Comparison of ENCODE assay signal across 15 cellular contexts in genomic region chr9:137588311-137588710, GRCh38. TPM values are rescaled to one million over a fixed set of nuclear protein-coding genes. Genes with fewer than 3 reads are reported as not detected.
DNase-seq lines count a peak whose midpoint lies in the region; ATAC-seq and TF ChIP-seq lines count a peak whose summit lies in the region.
"Had no signal": no experiment of that assay in that cellular context is flagged by ENCODE, and none has a peak within 500 bp of the region (broad histone marks: within the 10 kb centered on the region; RNA-seq: fewer than 3 reads in every experiment).

No MANE protein-coding gene starts in this region.

- H3K9me3 ChIP-seq in Loucy (ENCODE audit: insufficient read depth, low read depth, low read length) = no peaks in the 10 kb centered on the region
- no peaks in the 10 kb centered on the region for H3K9me3 ChIP-seq in neural progenitor cell (ENCODE audit: low read depth)
- H3K9me3 ChIP-seq in mucosa of descending colon = no peaks in the 10 kb centered on the region
- H3K9me3 ChIP-seq: sigmoid colon had no signal

- H3K9ac ChIP-seq in Loucy (ENCODE audit: low read depth, low read length, poor library complexity, severe bottlenecking) = peak overlapping the region; percentile 76
- H3K9ac ChIP-seq in neural progenitor cell = no peak overlapping the region

- TF ChIP-seq CTCF in Loucy (conservative IDR thresholded peaks at IDR 0.05; ENCODE audit: low read length) (no peak), brain (conservative IDR thresholded peaks at IDR 0.05) (no peak), neural progenitor cell (IDR thresholded peaks at IDR 0.05) (no peak), mucosa of descending colon (IDR thresholded peaks at IDR 0.05) (no peak)

- H3K27me3 ChIP-seq in Loucy (ENCODE audit: insufficient read depth, low read length, poor library complexity, severe bottlenecking) = no peaks in the 10 kb centered on the region
- H3K27me3 ChIP-seq in neural progenitor cell = no peaks in the 10 kb centered on the region
- H3K27me3 ChIP-seq: sigmoid colon had no signal

- peaks cover 10% of the 10 kb centered on the region for H3K4me1 Mint-ChIP-seq in activated CD4-positive, alpha-beta T cell treated with anti-CD3 and anti-CD28 coated beads, Interleukin-2, amount 10 ng/mL, durations not matched to agents 24 days and 14 days
- H3K4me1 Mint-ChIP-seq in brain = peaks cover 27% of the 10 kb centered on the region
- peaks cover 20% of the 10 kb centered on the region for H3K4me1 Mint-ChIP-seq in neural progenitor cell

- H3K36me3 ChIP-seq in Loucy (ENCODE audit: insufficient read depth, low read length) = no peaks in the 10 kb centered on the region
- H3K36me3 ChIP-seq in neural progenitor cell = no peaks in the 10 kb centered on the region
- no peaks in the 10 kb centered on the region for H3K36me3 ChIP-seq in mucosa of descending colon (ENCODE audit: low read depth)

- H4K20me1 ChIP-seq in Loucy (ENCODE audit: insufficient read depth, low read length, poor library complexity, severe bottlenecking) = peaks cover 16% of the 10 kb centered on the region
- peaks cover 50% of the 10 kb centered on the region for H4K20me1 ChIP-seq in neural progenitor cell (ENCODE audit: low read depth)

- intact Hi-C loops in activated CD4-positive, alpha-beta T cell treated with anti-CD3 and anti-CD28 coated beads, Interleukin-2, amount 10 ng/mL, durations not matched to agents 24 days and 14 days (cut with micrococcal nuclease) = no loop called here
- intact Hi-C loops in mucosa of descending colon (cut with DNase I, micrococcal nuclease) = no loop called here

- H3K27ac ChIP-seq in neural progenitor cell = no peak overlapping the region
- H3K27ac ChIP-seq: epithelial cell of prostate, sigmoid colon had no signal

- H3K27ac Mint-ChIP-seq in activated CD4-positive, alpha-beta T cell treated with anti-CD3 and anti-CD28 coated beads, Interleukin-2, amount 10 ng/mL, durations not matched to agents 24 days and 14 days = no peak overlapping the region
- H3K27ac Mint-ChIP-seq in brain (peak overlapping the region in 1 of 5 experiments; percentile 54), neural progenitor cell (no peak overlapping the region)

- H3K36me3 Mint-ChIP-seq in activated CD4-positive, alpha-beta T cell treated with anti-CD3 and anti-CD28 coated beads, Interleukin-2, amount 10 ng/mL, durations not matched to agents 24 days and 14 days (ENCODE audit: low read depth) = peaks cover 23% of the 10 kb centered on the region
- H3K36me3 Mint-ChIP-seq in brain (peaks cover 23% of the 10 kb centered on the region), neural progenitor cell (peaks cover 15% of the 10 kb centered on the region)

- no peaks in the 10 kb centered on the region for H3K9me2 ChIP-seq in Loucy (replicated peaks; ENCODE audit: low read depth, low read length)

- H3F3A ChIP-seq in Loucy (ENCODE audit: low read depth) (no peaks in the 10 kb centered on the region), neural progenitor cell (ENCODE audit: low read depth) (no peaks in the 10 kb centered on the region)

- H3K4me3 Mint-ChIP-seq in activated CD4-positive, alpha-beta T cell treated with anti-CD3 and anti-CD28 coated beads, Interleukin-2, amount 10 ng/mL, durations not matched to agents 24 days and 14 days = peak overlapping the region; percentile 87
- H3K4me3 Mint-ChIP-seq in brain (peak overlapping the region; percentile 86 to 92 (median 88)), neural progenitor cell (peak overlapping the region; percentile 91)

- no peaks in the 10 kb centered on the region for H3K27me3 Mint-ChIP-seq in activated CD4-positive, alpha-beta T cell treated with anti-CD3 and anti-CD28 coated beads, Interleukin-2, amount 10 ng/mL, durations not matched to agents 24 days and 14 days
- H3K27me3 Mint-ChIP-seq in brain (peaks cover 7% of the 10 kb centered on the region), neural progenitor cell (ENCODE audit: insufficient read depth, low read depth) (peaks cover 2% of the 10 kb centered on the region)

- H3K4me3 ChIP-seq in Loucy (ENCODE audit: low read length, poor library complexity, severe bottlenecking) = peak overlapping the region; percentile 84
- H3K4me3 ChIP-seq in neural progenitor cell = no peak overlapping the region
- H3K4me3 ChIP-seq in mucosa of descending colon = no peak overlapping the region

- H2AFZ ChIP-seq in Loucy (ENCODE audit: low read length) = no peak overlapping the region
- no peak overlapping the region for H2AFZ ChIP-seq in neural progenitor cell (replicated peaks)

- H3K4me1 ChIP-seq in Loucy (ENCODE audit: insufficient read depth, low read length, poor library complexity, severe bottlenecking) (peaks cover 15% of the 10 kb centered on the region), neural progenitor cell (peaks cover 8% of the 10 kb centered on the region), mucosa of descending colon (ENCODE audit: low read depth) (peaks cover 15% of the 10 kb centered on the region)

- no peak for ATAC-seq in HG02870 (IDR thresholded peaks at IDR 0.05; ENCODE audit: unreplicated experiment)
- no peak for ATAC-seq in mucosa of descending colon
- ATAC-seq: GM12878 had no signal

- H3K79me2 ChIP-seq in Loucy (ENCODE audit: insufficient read depth, low read length) (peaks cover 28% of the 10 kb centered on the region), neural progenitor cell (ENCODE audit: low read depth) (peaks cover 32% of the 10 kb centered on the region)

- peak overlapping the region; percentile 80 for H3K4me2 ChIP-seq in Loucy (ENCODE audit: low read depth, low read length, poor library complexity, severe bottlenecking)
- H3K4me2 ChIP-seq in neural progenitor cell = no peak overlapping the region

- H3K9me3 Mint-ChIP-seq in activated CD4-positive, alpha-beta T cell treated with anti-CD3 and anti-CD28 coated beads, Interleukin-2, amount 10 ng/mL, durations not matched to agents 24 days and 14 days = no peaks in the 10 kb centered on the region
- H3K9me3 Mint-ChIP-seq in brain = no peaks in the 10 kb centered on the region
- no peaks in the 10 kb centered on the region for H3K9me3 Mint-ChIP-seq in neural progenitor cell

- DNase-seq in activated CD4-positive, alpha-beta T cell treated with anti-CD3 and anti-CD28 coated beads, Interleukin-2, amount 10 ng/mL, durations not matched to agents 24 days and 14 days = no peak
- no peak for DNase-seq in activated CD4-positive, alpha-beta T cell treated with anti-CD3 and anti-CD28 coated beads for 4 hours
- DNase-seq in neural progenitor cell (ENCODE audit: low spot score) (no peak), NOMO-1 treated with DMSO at 0.1 percent for 48 hours (lab: John Stamatoyannopoulos, UW; ENCODE audit: unreplicated experiment) (no peak), mucosa of descending colon (no peak)
- DNase-seq: HCEC 1CT; KBM-7; NCI-H1930; NK-92 treated with Interleukin-12 subunit alpha and Interleukin-12 subunit beta, amount 100 ng/mL, for 24 hours; sigmoid colon had no signal

RNA-seq across cellular contexts. Expression of gene ZMYND19, which starts 2.0 kb away (rescaled TPM):
- 86.4 and 92.4 TPM in 2 replicates for total RNA-seq in activated CD4-positive, alpha-beta T cell treated with anti-CD3 and anti-CD28 coated beads, Interleukin-2, amount 10 ng/mL, durations not matched to agents 24 days and 14 days
- 41.3 TPM for polyA plus RNA-seq in brain (ENCODE audit: insufficient read depth, low read depth, low replicate concordance)
- total RNA-seq in neural progenitor cell (ENCODE audit: low replicate concordance) = 34.4 and 52.4 TPM in 2 replicates
- total RNA-seq in mucosa of descending colon = 10 to 100 TPM; 14.2 to 18.5 (median 18.4) TPM

RNA-seq across cellular contexts. Expression of gene DPH7, which starts 9.6 kb away (rescaled TPM):
- total RNA-seq in activated CD4-positive, alpha-beta T cell treated with anti-CD3 and anti-CD28 coated beads, Interleukin-2, amount 10 ng/mL, durations not matched to agents 24 days and 14 days = 51.7 and 51.9 TPM in 2 replicates
- 19.4 TPM for polyA plus RNA-seq in brain (ENCODE audit: insufficient read depth, low read depth, low replicate concordance)
- 37.6 and 55.2 TPM in 2 replicates for total RNA-seq in neural progenitor cell (ENCODE audit: low replicate concordance)
- 10 to 100 TPM; 24.5 to 33.5 (median 29.3) TPM for total RNA-seq in mucosa of descending colon

RNA-seq across cellular contexts. Expression of gene ARRDC1, which starts 17.2 kb away (rescaled TPM):
- total RNA-seq in activated CD4-positive, alpha-beta T cell treated with anti-CD3 and anti-CD28 coated beads, Interleukin-2, amount 10 ng/mL, durations not matched to agents 24 days and 14 days = 63.7 and 68.4 TPM in 2 replicates
- polyA plus RNA-seq in brain (ENCODE audit: insufficient read depth, low read depth, low replicate concordance) = 43.8 TPM
- 12.9 and 34.4 TPM in 2 replicates for total RNA-seq in neural progenitor cell (ENCODE audit: low replicate concordance)
- 100 to 1,000 TPM in 1 of 3 donors, 10 to 100 TPM in 2; 58.1 to 111 (median 100.0) TPM for total RNA-seq in mucosa of descending colon

RNA-seq across cellular contexts. Expression of gene EHMT1, which starts 30.5 kb away (rescaled TPM):
- 93.6 and 99.4 TPM in 2 replicates for total RNA-seq in activated CD4-positive, alpha-beta T cell treated with anti-CD3 and anti-CD28 coated beads, Interleukin-2, amount 10 ng/mL, durations not matched to agents 24 days and 14 days
- 69.6 TPM for polyA plus RNA-seq in brain (ENCODE audit: insufficient read depth, low read depth, low replicate concordance)
- total RNA-seq in neural progenitor cell (ENCODE audit: low replicate concordance) = 47.8 and 84.5 TPM in 2 replicates
- total RNA-seq in mucosa of descending colon = 10 to 100 TPM; 78.4 to 90.8 (median 83.3) TPM

RNA-seq across cellular contexts. Expression of gene MRPL41, which starts 36.6 kb away (rescaled TPM):
- total RNA-seq in activated CD4-positive, alpha-beta T cell treated with anti-CD3 and anti-CD28 coated beads, Interleukin-2, amount 10 ng/mL, durations not matched to agents 24 days and 14 days = 52.8 and 53.9 TPM in 2 replicates
- polyA plus RNA-seq in brain (ENCODE audit: insufficient read depth, low read depth, low replicate concordance) = 87.2 TPM
- total RNA-seq in neural progenitor cell (ENCODE audit: low replicate concordance) (10.3 and 36.9 TPM in 2 replicates), mucosa of descending colon (10 to 100 TPM; 67.1 to 93.8 (median 93.5) TPM)
